ENCODE assay signal across 18 cellular contexts in the genomic region with DNA sequence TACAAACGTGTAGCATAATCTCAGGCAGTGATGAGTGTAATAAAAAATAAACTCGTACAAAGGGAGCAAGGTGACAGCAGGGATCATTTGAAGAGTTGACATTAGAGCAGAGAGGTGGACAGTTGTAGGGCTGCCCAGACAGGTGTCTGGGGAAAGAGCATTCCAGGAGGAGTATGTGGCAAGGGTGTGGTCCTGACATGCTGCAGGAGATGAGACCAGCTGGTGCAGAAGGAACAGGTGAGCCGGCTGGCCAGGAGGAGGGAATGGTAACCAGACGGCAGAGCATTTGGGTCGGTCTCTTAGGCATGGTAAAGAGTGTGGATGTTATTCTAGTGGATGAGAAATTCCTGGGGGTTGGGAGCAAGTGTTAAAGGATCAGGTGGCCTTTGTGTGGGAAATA.
"Had no signal": no experiment of that assay in that cellular context is flagged by ENCODE, and none has a peak within 500 bp of the region (broad histone marks: within the 10 kb centered on the region; RNA-seq: fewer than 3 reads in every experiment).

No MANE protein-coding gene starts in this region.

- H3K36me3 Mint-ChIP-seq: activated naive CD8-positive, alpha-beta T cell; naive thymus-derived CD4-positive, alpha-beta T cell; stimulated activated memory B cell treated with anti-CD40 and anti-IgM and Interleukin-4, amounts not matched to agents 10 μg/mL and 1 μg/mL and 100 μg/mL, for 72 hours; WTC11 had no signal

- H3K27me3 ChIP-seq: colonic mucosa, dorsolateral prefrontal cortex, transverse colon, vagina had no signal

- H3K4me1 Mint-ChIP-seq: naive thymus-derived CD4-positive, alpha-beta T cell; stimulated activated memory B cell treated with anti-CD40 and anti-IgM and Interleukin-4, amounts not matched to agents 10 μg/mL and 1 μg/mL and 100 μg/mL, for 72 hours had no signal

- H3K4me3 Mint-ChIP-seq: activated naive CD8-positive, alpha-beta T cell; effector memory CD8-positive, alpha-beta T cell; naive thymus-derived CD4-positive, alpha-beta T cell; neural crest cell; stimulated activated memory B cell treated with anti-CD40 and anti-IgM and Interleukin-4, amounts not matched to agents 10 μg/mL and 1 μg/mL and 100 μg/mL, for 72 hours; WTC11 had no signal

- H3K9me3 Mint-ChIP-seq: stimulated activated memory B cell treated with anti-CD40 and anti-IgM and Interleukin-4, amounts not matched to agents 10 μg/mL and 1 μg/mL and 100 μg/mL, for 72 hours had no signal

- H3K4me3 ChIP-seq: colonic mucosa, dorsolateral prefrontal cortex, lower lobe of right lung, smooth muscle cell, transverse colon, vagina had no signal

- H3K36me3 ChIP-seq: colonic mucosa, lower lobe of right lung, transverse colon, vagina had no signal

- H3K4me2 ChIP-seq: smooth muscle cell had no signal

- H3K9me3 ChIP-seq: colonic mucosa, lower lobe of right lung, transverse colon, vagina had no signal

- DNase-seq: activated gamma-delta T cell treated with Interleukin-2 at 50 U/mL for 16 hours; activated T-cell treated with anti-CD3 and anti-CD28 coated beads, Interleukin-2, amount 50 U/mL, for 1 hour; colonic mucosa; dorsolateral prefrontal cortex; effector memory CD8-positive, alpha-beta T cell; lower lobe of right lung; naive thymus-derived CD4-positive, alpha-beta T cell; posterior cingulate gyrus; stimulated activated CD4-positive, alpha-beta T cell treated with anti-CD3 and anti-CD28 coated beads, Interleukin-15, amount 100 ng/mL, for 24 hours; T-helper 9 cell; transverse colon had no signal

- H3K4me1 ChIP-seq: colonic mucosa, lower lobe of right lung, transverse colon, vagina had no signal

- ATAC-seq: effector memory CD8-positive, alpha-beta T cell; lower lobe of right lung; naive thymus-derived CD4-positive, alpha-beta T cell; sciatic nerve; stimulated activated memory B cell treated with anti-CD40 and anti-IgM and Interleukin-4, amounts not matched to agents 10 μg/mL and 1 μg/mL and 100 μg/mL, for 72 hours; WTC11 had no signal

- H3K27ac ChIP-seq: colonic mucosa, dorsolateral prefrontal cortex, lower lobe of right lung, transverse colon, vagina had no signal

- H3K27ac Mint-ChIP-seq: activated naive CD8-positive, alpha-beta T cell; effector memory CD8-positive, alpha-beta T cell; naive thymus-derived CD4-positive, alpha-beta T cell; stimulated activated memory B cell treated with anti-CD40 and anti-IgM and Interleukin-4, amounts not matched to agents 10 μg/mL and 1 μg/mL and 100 μg/mL, for 72 hours; WTC11 had no signal
